25 cellular contexts compared by ENCODE assay signal in genomic region chr2:174511580-174512260, GRCh38.
"Had no signal": no experiment of that assay in that cellular context is flagged by ENCODE, and none has a peak within 500 bp of the region (broad histone marks: within the 10 kb centered on the region; RNA-seq: fewer than 3 reads in every experiment).

No MANE protein-coding gene starts in this region.

- H3K27me3 ChIP-seq: brain microvascular endothelial cell had no signal

- H3K36me3 ChIP-seq: brain microvascular endothelial cell, WERI-Rb-1 had no signal

- H3K4me2 ChIP-seq: KMS-11 had no signal

- H3K27me3 Mint-ChIP-seq: activated CD4-positive, alpha-beta T cell treated with anti-CD3 and anti-CD28 coated beads, Interleukin-2, amount 10 ng/mL, durations not matched to agents 24 days and 14 days; activated naive CD4-positive, alpha-beta T cell treated with anti-CD3 and anti-CD28 coated beads, Interleukin-2, amount 50 U/mL, for 24 hours; activated T-cell treated with anti-CD3 and anti-CD28 coated beads, Interleukin-2, amount 50 U/mL, for 24 hours had no signal

- H3K9ac ChIP-seq: KMS-11 had no signal

- H3K27ac Mint-ChIP-seq: activated CD4-positive, alpha-beta T cell treated with anti-CD3 and anti-CD28 coated beads, Interleukin-2, amount 10 ng/mL, durations not matched to agents 24 days and 14 days; activated CD8-positive, alpha-beta T cell treated with anti-CD3 and anti-CD28 coated beads, Interleukin-2, amount 10 ng/mL, durations not matched to agents 7 days and 5 days; activated naive CD4-positive, alpha-beta T cell treated with anti-CD3 and anti-CD28 coated beads, Interleukin-2, amount 50 U/mL, for 24 hours; activated T-cell treated with anti-CD3 and anti-CD28 coated beads, Interleukin-2, amount 50 U/mL, for 24 hours had no signal

- H3K4me3 Mint-ChIP-seq: activated CD4-positive, alpha-beta T cell treated with anti-CD3 and anti-CD28 coated beads, Interleukin-2, amount 10 ng/mL, durations not matched to agents 24 days and 14 days; activated CD8-positive, alpha-beta T cell treated with anti-CD3 and anti-CD28 coated beads, Interleukin-2, amount 10 ng/mL, durations not matched to agents 7 days and 5 days; activated T-cell treated with anti-CD3 and anti-CD28 coated beads, Interleukin-2, amount 50 U/mL, for 24 hours had no signal

- ATAC-seq: activated CD8-positive, alpha-beta T cell treated with anti-CD3 and anti-CD28 coated beads, Interleukin-2, amount 10 ng/mL, durations not matched to agents 7 days and 5 days had no signal

- H3K27ac ChIP-seq: brain microvascular endothelial cell, KMS-11, WERI-Rb-1 had no signal

- DNase-seq: activated CD4-positive, alpha-beta T cell treated with anti-CD3 and anti-CD28 coated beads, Interleukin-2, amount 10 ng/mL, durations not matched to agents 24 days and 14 days; activated CD4-positive, alpha-beta T cell treated with anti-CD3 and anti-CD28 coated beads, Interleukin-2, amount 50 U/mL, for 4 hours; activated CD4-positive, CD25-positive, alpha-beta regulatory T cell; activated CD8-positive, alpha-beta T cell treated with anti-CD3 and anti-CD28 coated beads, Interleukin-2, amount 10 ng/mL, durations not matched to agents 7 days and 5 days; activated effector memory CD4-positive, alpha-beta T cell treated with anti-CD3 and anti-CD28 coated beads, Interleukin-2, amount 50 U/mL, for 16 hours; activated naive CD4-positive, alpha-beta T cell; activated T-cell treated with anti-CD3 and anti-CD28 coated beads, Interleukin-2, amount 50 U/mL, for 24 hours; anterior cingulate cortex; brain microvascular endothelial cell; NCI-H1092 treated with DMSO at 0.1 percent for 48 hours; NCI-H1417; NCI-H146; NCI-H187; NCI-H2029 treated with DMSO at 0.1 percent for 48 hours; NCI-H2107; NCI-H2171; NCI-H510A; NCI-H526; NCI-H748 treated with DMSO at 0.1 percent for 48 hours; Right ventricle myocardium superior; SW 1271; T1000; WERI-Rb-1 had no signal
